Comparison of ENCODE assay signal across 8 cellular contexts in the genomic region with DNA sequence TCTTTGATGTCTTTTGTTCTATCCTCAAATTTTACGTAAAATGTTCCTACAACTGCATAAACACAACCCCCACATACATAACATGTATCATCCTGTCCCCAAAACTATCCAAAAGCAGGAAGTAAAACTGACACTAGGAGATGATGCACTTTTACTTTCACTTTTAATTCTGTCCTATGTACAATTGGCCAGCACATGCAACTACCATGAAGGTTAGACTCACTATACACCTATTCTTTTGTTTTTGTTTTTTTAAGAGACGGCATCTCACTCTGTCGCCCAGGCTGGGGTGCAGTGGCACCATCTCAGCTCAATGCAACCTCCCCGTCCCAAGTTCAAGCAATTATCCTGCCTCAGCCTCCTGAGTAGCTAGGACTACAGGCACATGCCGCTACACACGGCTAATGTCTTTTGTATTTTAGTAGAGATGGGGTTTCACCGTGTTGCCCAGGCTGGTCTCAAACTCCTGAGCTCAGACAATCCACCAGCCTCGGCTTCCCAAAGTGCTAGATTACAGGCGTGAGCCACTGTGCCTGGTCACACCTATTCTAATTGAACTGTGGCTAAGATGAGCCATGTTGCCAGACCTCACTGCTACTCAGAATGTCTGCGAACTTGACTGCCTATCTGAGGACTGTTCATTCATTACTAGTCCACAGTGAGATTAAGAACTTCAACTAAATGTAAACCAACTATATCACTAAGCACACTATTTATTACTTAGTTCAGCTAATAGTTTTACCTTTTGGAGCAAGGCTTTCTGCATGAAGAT. TPM values are rescaled to one million over a fixed set of nuclear protein-coding genes. Genes with fewer than 3 reads are reported as not detected.
DNase-seq lines count a peak whose midpoint lies in the region; ATAC-seq and TF ChIP-seq lines count a peak whose summit lies in the region.

No MANE protein-coding gene starts in this region.

- H3K36me3 ChIP-seq in brain microvascular endothelial cell (replicated peaks), result peaks cover 41% of the 10 kb centered on the region

- peak; percentile 99 for ATAC-seq in GM18909 (IDR thresholded peaks at IDR 0.05; ENCODE audit: poor library complexity, unreplicated experiment)
- ATAC-seq in HG03066 (IDR thresholded peaks at IDR 0.05; ENCODE audit: low read depth, unreplicated experiment), result peak; percentile 98

- H3K27me3 ChIP-seq in brain microvascular endothelial cell (replicated peaks), result no peaks in the 10 kb centered on the region

- CTCF ChIA-PET in HEK293T (lab: Yijun Ruan, JAX), result interaction anchor here (0.6 kb wide), 3 partner anchors 71 to 662 kb away, joined by 3 to 5 read pairs (median 4); no protein-coding TSS in a partner anchor

- DNase-seq in ACHN (peak; percentile 48), RPMI7951 (ENCODE audit: low read depth) (peak; percentile 62), brain microvascular endothelial cell (no peak), midbrain (lab: John Stamatoyannopoulos, UW) (peak; percentile 7), HEK293T (ENCODE audit: extremely low spot score) (no peak), NCI-H146 (lab: John Stamatoyannopoulos, UW) (no peak)

- peak overlapping the region; percentile 88 for H3K27ac ChIP-seq in brain microvascular endothelial cell

- POLR2A ChIA-PET in HEK293T (lab: Yijun Ruan, JAX), result interaction anchor here (0.6 kb wide), 1 partner anchor 495 kb away, joined by 3 read pairs; no protein-coding TSS in a partner anchor

- H3K4me3 ChIP-seq in brain microvascular endothelial cell (ENCODE audit: low read depth, low read length), result no peak overlapping the region

- no peak for TF ChIP-seq CTCF in brain microvascular endothelial cell (IDR thresholded peaks at IDR 0.05; ENCODE audit: low read depth, low read length, missing control alignments)

- in situ Hi-C loops in ACHN (cut with HindIII; ENCODE audit: low pct_ligation_motif_present, low pct_unique_long_range_greater_than_20kb, low sequenced_read_pairs) (no loop called here), brain microvascular endothelial cell (cut with HindIII; ENCODE audit: low pct_ligation_motif_present, low sequenced_read_pairs) (no loop called here)

TF ChIP-seq in HEK293T, 16 proteins besides CTCF, POLR2A, EP300 and RAD21:
- TF ChIP-seq, protein P1, sequence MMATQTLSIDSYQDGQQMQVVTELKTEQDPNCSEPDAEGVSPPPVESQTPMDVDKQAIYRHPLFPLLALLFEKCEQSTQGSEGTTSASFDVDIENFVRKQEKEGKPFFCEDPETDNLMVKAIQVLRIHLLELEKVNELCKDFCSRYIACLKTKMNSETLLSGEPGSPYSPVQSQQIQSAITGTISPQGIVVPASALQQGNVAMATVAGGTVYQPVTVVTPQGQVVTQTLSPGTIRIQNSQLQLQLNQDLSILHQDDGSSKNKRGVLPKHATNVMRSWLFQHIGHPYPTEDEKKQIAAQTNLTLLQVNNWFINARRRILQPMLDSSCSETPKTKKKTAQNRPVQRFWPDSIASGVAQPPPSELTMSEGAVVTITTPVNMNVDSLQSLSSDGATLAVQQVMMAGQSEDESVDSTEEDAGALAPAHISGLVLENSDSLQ (IDR thresholded peaks at IDR 0.05), result no peak
- TF ChIP-seq FOXM1 (IDR thresholded peaks at IDR 0.05; ENCODE audit: borderline replicate concordance) (no peak), L3MBTL2 (conservative IDR thresholded peaks at IDR 0.05) (no peak), SP1 (IDR thresholded peaks at IDR 0.05) (no peak), TARDBP (IDR thresholded peaks at IDR 0.05) (no peak)

RNA-seq across cellular contexts. Expression of a gene that starts 48.0 kb away (rescaled TPM):
- total RNA-seq in RPMI7951 (2014; rRNA removed; shearing (Covaris generic)), result 13.8 and 25.1 TPM in 2 replicates

Comparison
In these comparisons a context has a peak if more than half of its experiments do, and no peak if none do; other contexts are left out.
1. DNase-seq: peak in ACHN (single experiment), RPMI7951 (single experiment) and midbrain (single experiment); none in brain microvascular endothelial cell (single experiment), HEK293T (single experiment) and NCI-H146 (single experiment).